In genomic region chr2:183078163-183078466, GRCh38 we compare ENCODE assay signal across 8 cellular contexts. TPM values are rescaled to one million over a fixed set of nuclear protein-coding genes. Genes with fewer than 3 reads are reported as not detected.
A peak's percentile ranks its signal among the peaks of the same experiment; 100 is the strongest.
DNase-seq lines count a peak whose midpoint lies in the region; ATAC-seq and TF ChIP-seq lines count a peak whose summit lies in the region.

No MANE protein-coding gene starts in this region.

- no peaks in the 10 kb centered on the region for H3K9me3 Mint-ChIP-seq in dendritic cell treated with granulocyte-macrophage colony-stimulating factor and Interleukin-4, amounts not matched to agents 40 ng/mL and 50 ng/mL, for 4 days

- peak overlapping the region; percentile 50 for H3K9ac ChIP-seq in mesendoderm (ENCODE audit: low read length)

- H3K36me3 ChIP-seq in mesendoderm (ENCODE audit: control insufficient read depth, insufficient read depth, low read length): no peaks in the 10 kb centered on the region
- no peaks in the 10 kb centered on the region for H3K36me3 ChIP-seq in uterus

- H3K27me3 ChIP-seq in mesendoderm (ENCODE audit: insufficient read depth, low read length, poor library complexity) (no peaks in the 10 kb centered on the region), uterus (no peaks in the 10 kb centered on the region)

- peak overlapping the region; percentile 86 for H3K4me3 Mint-ChIP-seq in dendritic cell treated with granulocyte-macrophage colony-stimulating factor and Interleukin-4, amounts not matched to agents 40 ng/mL and 50 ng/mL, for 4 days

- H3K4me3 ChIP-seq in mesendoderm (ENCODE audit: low read length) (peak overlapping the region; percentile 15), uterus (peak overlapping the region; percentile 54 to 70)

- peak overlapping the region; percentile 28 for H3K4me2 ChIP-seq in mesendoderm (ENCODE audit: low read length)

- H3K9me3 ChIP-seq in uterus: no peaks in the 10 kb centered on the region

- no peaks in the 10 kb centered on the region for H3K36me3 Mint-ChIP-seq in dendritic cell treated with granulocyte-macrophage colony-stimulating factor and Interleukin-4, amounts not matched to agents 40 ng/mL and 50 ng/mL, for 4 days (ENCODE audit: low read depth)

- H3K18ac ChIP-seq in mesendoderm (ENCODE audit: low read length): no peak overlapping the region

- H3K27ac ChIP-seq in mesendoderm (ENCODE audit: low read depth, low read length) (no peak overlapping the region), uterus (peak overlapping the region; percentile 84 to 96)

- no peaks in the 10 kb centered on the region for H3K79me2 ChIP-seq in mesendoderm (ENCODE audit: control insufficient read depth, insufficient read depth, low read length)

- H2BK5ac ChIP-seq in mesendoderm (ENCODE audit: low read length): no peak overlapping the region

- H3K4ac ChIP-seq in mesendoderm (ENCODE audit: low read depth, low read length): no peak overlapping the region

- DNase-seq in NOMO-1 treated with DMSO at 0.1 percent for 48 hours (lab: John Stamatoyannopoulos, UW; ENCODE audit: unreplicated experiment) (peak; percentile 55), mesendoderm (no peak), uterus (peak in 1 of 2 donors; percentile 33), OCI-M2 (lab: John Stamatoyannopoulos, UW; ENCODE audit: unreplicated experiment) (no peak)

- H3K27ac Mint-ChIP-seq in dendritic cell treated with granulocyte-macrophage colony-stimulating factor and Interleukin-4, amounts not matched to agents 40 ng/mL and 50 ng/mL, for 4 days: no peak overlapping the region

- H3K27me3 Mint-ChIP-seq in dendritic cell treated with granulocyte-macrophage colony-stimulating factor and Interleukin-4, amounts not matched to agents 40 ng/mL and 50 ng/mL, for 4 days: peaks cover 19% of the 10 kb centered on the region

- no peak overlapping the region for H3K23ac ChIP-seq in mesendoderm (ENCODE audit: low read length)

- peak overlapping the region; percentile 42 for H3K56ac ChIP-seq in mesendoderm (ENCODE audit: low read length)

- peaks cover 2% of the 10 kb centered on the region for H3K4me1 ChIP-seq in mesendoderm (ENCODE audit: control insufficient read depth, low read depth, low read length)
- no peaks in the 10 kb centered on the region for H3K4me1 ChIP-seq in uterus

- H4K8ac ChIP-seq in mesendoderm (ENCODE audit: low read depth, low read length): peak overlapping the region; percentile 90

- no peaks in the 10 kb centered on the region for H3K79me1 ChIP-seq in mesendoderm (ENCODE audit: low read length)

- H3K4me1 Mint-ChIP-seq in dendritic cell treated with granulocyte-macrophage colony-stimulating factor and Interleukin-4, amounts not matched to agents 40 ng/mL and 50 ng/mL, for 4 days (ENCODE audit: low read depth): no peaks in the 10 kb centered on the region

- ATAC-seq in GM18508 (IDR thresholded peaks at IDR 0.05; ENCODE audit: insufficient read depth, unreplicated experiment) (peak; percentile 3), GM18858 (IDR thresholded peaks at IDR 0.05; ENCODE audit: unreplicated experiment) (no peak), GM19395 (IDR thresholded peaks at IDR 0.05; ENCODE audit: unreplicated experiment) (no peak)

- WGBS in mesendoderm (ENCODE audit: extremely low coverage, insufficient coverage, low lambda C conversion rate): no CpG with 5 or more reads among the region's 8 CpGs

- TF ChIP-seq CTCF in uterus (IDR thresholded peaks at IDR 0.05): no peak

- no peak overlapping the region for H2BK15ac ChIP-seq in mesendoderm (replicated peaks; ENCODE audit: low read depth)

- H2BK120ac ChIP-seq in mesendoderm (ENCODE audit: low read depth, low read length): no peak overlapping the region

- H2AK5ac ChIP-seq in mesendoderm (ENCODE audit: low read length): no peak overlapping the region

- no peak overlapping the region for H4K5ac ChIP-seq in mesendoderm (ENCODE audit: low read length)

- TF ChIP-seq POLR2A in uterus (IDR thresholded peaks at IDR 0.05): no peak

- intact Hi-C loops in dendritic cell treated with granulocyte-macrophage colony-stimulating factor and Interleukin-4, amounts not matched to agents 40 ng/mL and 50 ng/mL, for 4 days (cut with micrococcal nuclease): loop anchor here (2.0 kb wide), 1 partner anchor 47 kb away; the partner anchor contains the start of gene NUP35
- intact Hi-C loops in uterus (cut with DNase I; ENCODE audit: low total_unique reads): no loop called here

RNA-seq across cellular contexts. Expression of gene DUSP19, which starts 0.4 kb away (rescaled TPM):
- 1.7 TPM for polyA plus RNA-seq in mesendoderm (2013, experiment 1 of 2)
- polyA plus RNA-seq in mesendoderm (2013, experiment 2 of 2): 1.2 TPM
- 10 to 100 TPM in 1 of 4 donors, 1 to 10 TPM in 2, under 1 TPM in 1; 0.29 to 12.4 (median 3.3) TPM for total RNA-seq in uterus

RNA-seq across cellular contexts. Expression of gene NCKAP1, which starts 39.9 kb away (rescaled TPM):
- 128 TPM for polyA plus RNA-seq in mesendoderm (2013, experiment 1 of 2)
- polyA plus RNA-seq in mesendoderm (2013, experiment 2 of 2): 126 TPM
- total RNA-seq in uterus: 100 to 1,000 TPM in 3 of 4 donors, 10 to 100 TPM in 1; 55.3 to 284 (median 167) TPM

RNA-seq across cellular contexts. Expression of gene NUP35, which starts 46.1 kb away (rescaled TPM):
- 43.9 TPM for polyA plus RNA-seq in mesendoderm (2013, experiment 1 of 2)
- 44.0 TPM for polyA plus RNA-seq in mesendoderm (2013, experiment 2 of 2)
- 10 to 100 TPM in 2 of 4 donors, 1 to 10 TPM in 2; 5.9 to 32.8 (median 19.0) TPM for total RNA-seq in uterus
